In the genomic region with DNA sequence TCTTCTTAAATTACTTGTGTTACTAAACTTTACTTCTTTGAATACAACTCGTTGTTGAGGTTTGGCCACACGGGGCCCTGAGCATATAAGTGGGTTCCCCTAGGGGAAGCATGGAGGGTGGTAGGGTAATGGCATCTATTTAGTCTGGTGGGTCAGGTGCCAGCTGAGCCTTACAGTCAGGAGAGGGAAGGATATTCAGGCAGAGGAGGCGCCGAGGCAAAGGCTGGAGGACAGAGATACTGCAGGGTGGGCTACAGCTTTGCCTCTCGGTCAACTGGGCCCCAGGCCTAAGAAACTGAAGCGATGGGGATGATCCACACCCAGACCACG, we compare ENCODE assay signal across 8 cellular contexts. TPM values are rescaled to one million over a fixed set of nuclear protein-coding genes. Genes with fewer than 3 reads are reported as not detected.
DNase-seq lines count a peak whose midpoint lies in the region; ATAC-seq, FAIRE-seq and TF ChIP-seq lines count a peak whose summit lies in the region.

No MANE protein-coding gene starts in this region.

- TF ChIP-seq POLR2A in testis (IDR thresholded peaks at IDR 0.05) (no peak), GM18505 (IDR thresholded peaks at IDR 0.05; ENCODE audit: borderline replicate concordance, extremely low read depth, insufficient read depth, insufficient read length) (no peak)

- no peaks in the 10 kb centered on the region for H3K9me3 Mint-ChIP-seq in activated CD8-positive, alpha-beta T cell treated with anti-CD3 and anti-CD28 coated beads for 36 hours

- WGBS in iPS DF 6.9 (ENCODE audit: insufficient coverage, insufficient read length), result no CpG with 5 or more reads among the region's 7 CpGs
- 24 to 29% methylated on average over 7 of the region's 7 CpGs for WGBS in testis, 2 donors

- no peak for DNase-seq in activated CD8-positive, alpha-beta T cell treated with anti-CD3 and anti-CD28 coated beads for 36 hours
- DNase-seq in iPS DF 6.9 (ENCODE audit: low read depth, low spot score) (peak; percentile 7), testis (no peak), RCC 7860 (ENCODE audit: low spot score) (no peak), SW480 (ENCODE audit: low spot score) (no peak)

- no peak for TF ChIP-seq CTCF in activated CD8-positive, alpha-beta T cell treated with anti-CD3 and anti-CD28 coated beads for 36 hours (IDR thresholded peaks at IDR 0.05)
- TF ChIP-seq CTCF in testis (IDR thresholded peaks at IDR 0.05), result no peak

- ATAC-seq in GM18511 (IDR thresholded peaks at IDR 0.05; ENCODE audit: unreplicated experiment) (peak; percentile 29), HG02840 (IDR thresholded peaks at IDR 0.05; ENCODE audit: low FRiP score, unreplicated experiment) (peak; percentile 13), GM18505 (IDR thresholded peaks at IDR 0.05; ENCODE audit: unreplicated experiment) (no peak)
- ATAC-seq in activated CD8-positive, alpha-beta T cell treated with anti-CD3 and anti-CD28 coated beads for 36 hours, result peak; percentile 32

- H3K4me1 ChIP-seq in iPS DF 6.9 (ENCODE audit: control insufficient read depth, insufficient read depth, low read length), result no peaks in the 10 kb centered on the region
- H3K4me1 ChIP-seq in testis, result peaks cover 25% of the 10 kb centered on the region

- H3K4me3 Mint-ChIP-seq in activated CD8-positive, alpha-beta T cell treated with anti-CD3 and anti-CD28 coated beads for 36 hours, result peak overlapping the region; percentile 88

- CTCF ChIA-PET in activated CD8-positive, alpha-beta T cell treated with anti-CD3 and anti-CD28 coated beads for 36 hours (lab: Charles Lee), result interaction anchor here (0.9 to 2.1 kb wide), 19 partner anchors 9 to 93 kb away, joined by 3 to 20 read pairs (median 6); a partner anchor contains a TSS

- H3K27me3 ChIP-seq in iPS DF 6.9 (ENCODE audit: control insufficient read depth, insufficient read depth, low read length) (peaks cover 2% of the 10 kb centered on the region; the same call in 1 of the 2 replicates), testis (no peaks in the 10 kb centered on the region)

- H3K36me3 Mint-ChIP-seq in activated CD8-positive, alpha-beta T cell treated with anti-CD3 and anti-CD28 coated beads for 36 hours (ENCODE audit: low read depth), result peaks cover 16% of the 10 kb centered on the region

- H3K27ac Mint-ChIP-seq in activated CD8-positive, alpha-beta T cell treated with anti-CD3 and anti-CD28 coated beads for 36 hours, result peak overlapping the region; percentile 86

- FAIRE-seq in RCC 7860 (lab: Jason Lieb, UNC), result no peak

- POLR2A ChIA-PET in activated CD8-positive, alpha-beta T cell treated with anti-CD3 and anti-CD28 coated beads for 36 hours (lab: Charles Lee), result interaction anchor here (0.8 to 3.3 kb wide), 14 partner anchors 9 to 206 kb away, joined by 3 to 12 read pairs (median 4); a partner anchor contains a TSS

- H3K4me3 ChIP-seq in iPS DF 6.9 (ENCODE audit: low read length) (peak overlapping the region; percentile 13; the same call in 1 of the 2 replicates), testis (peak overlapping the region; percentile 90 to 93)

- no peak overlapping the region for H3K27ac ChIP-seq in iPS DF 6.9 (ENCODE audit: low read length)
- H3K27ac ChIP-seq in testis, result peak overlapping the region; percentile 47 to 78

- H3K9me3 ChIP-seq in iPS DF 6.9 (ENCODE audit: control insufficient read depth, insufficient read depth, low read length) (no peaks in the 10 kb centered on the region), testis (no peaks in the 10 kb centered on the region)

- intact Hi-C loops in activated CD8-positive, alpha-beta T cell treated with anti-CD3 and anti-CD28 coated beads for 36 hours (cut with micrococcal nuclease), result no loop called here
- intact Hi-C loops in testis (cut with DNase I; ENCODE audit: low total_unique reads), result no loop called here

- no peaks in the 10 kb centered on the region for H3K36me3 ChIP-seq in iPS DF 6.9 (ENCODE audit: control insufficient read depth, insufficient read depth, low read length)
- no peaks in the 10 kb centered on the region for H3K36me3 ChIP-seq in testis (ENCODE audit: low read depth, missing control alignments)

- peaks cover 31% of the 10 kb centered on the region for H3K4me1 Mint-ChIP-seq in activated CD8-positive, alpha-beta T cell treated with anti-CD3 and anti-CD28 coated beads for 36 hours (ENCODE audit: low read depth)

- H3K27me3 Mint-ChIP-seq in activated CD8-positive, alpha-beta T cell treated with anti-CD3 and anti-CD28 coated beads for 36 hours, result no peaks in the 10 kb centered on the region

RNA-seq across cellular contexts. Expression of a gene that starts 0.4 kb away (rescaled TPM):
- total RNA-seq in activated CD8-positive, alpha-beta T cell treated with anti-CD3 and anti-CD28 coated beads for 36 hours, result 10 to 100 TPM; 53.1 to 54.7 TPM
- total RNA-seq in testis, result 100 to 1,000 TPM in 1 of 2 donors, 10 to 100 TPM in 1; 96.8 to 113 TPM
- 88.2 TPM for polyA plus RNA-seq in testis (ENCODE audit: insufficient read depth, low read depth, low replicate concordance)

RNA-seq across cellular contexts. Expression of a gene that starts 2.9 kb away (rescaled TPM):
- total RNA-seq in activated CD8-positive, alpha-beta T cell treated with anti-CD3 and anti-CD28 coated beads for 36 hours, result not detected
- 1 to 10 TPM; 2.7 to 6.0 TPM for total RNA-seq in testis
- polyA plus RNA-seq in testis (ENCODE audit: insufficient read depth, low read depth, low replicate concordance), result 10.2 TPM
